In the genomic region with DNA sequence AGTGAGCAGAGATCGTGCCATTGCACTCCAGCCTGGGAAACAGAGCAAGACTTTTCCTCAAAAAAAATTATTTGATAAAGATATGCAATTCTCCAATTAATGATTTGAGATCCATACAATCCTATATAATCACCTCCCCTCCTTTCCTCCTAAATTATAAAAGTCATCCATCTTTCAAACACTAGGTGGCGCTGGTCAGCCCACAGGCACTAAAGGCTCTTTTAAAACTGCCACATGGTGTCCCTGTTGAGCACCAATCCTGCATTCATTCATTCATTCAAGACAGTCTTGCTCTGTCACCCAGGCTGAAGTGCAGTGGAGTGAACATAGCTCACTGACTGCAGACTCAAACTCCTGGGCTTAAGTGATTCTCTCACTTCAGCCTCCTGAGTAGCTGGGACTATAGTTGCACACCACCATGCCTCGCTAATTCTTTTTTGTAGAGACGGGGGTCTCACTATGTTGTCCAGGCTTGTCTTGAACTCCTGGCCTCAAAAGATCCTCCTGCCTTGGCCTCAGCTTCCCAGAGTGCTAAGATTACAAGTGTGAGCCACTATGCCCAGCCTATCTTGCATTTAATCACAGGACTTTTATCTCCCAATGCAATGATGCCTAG, we compare ENCODE assay signal across 9 cellular contexts. TPM values are rescaled to one million over a fixed set of nuclear protein-coding genes. Genes with fewer than 3 reads are reported as not detected.
DNase-seq lines count a peak whose midpoint lies in the region; ATAC-seq and TF ChIP-seq lines count a peak whose summit lies in the region.
"Had no signal": no experiment of that assay in that cellular context is flagged by ENCODE, and none has a peak within 500 bp of the region (broad histone marks: within the 10 kb centered on the region; RNA-seq: fewer than 3 reads in every experiment).

No MANE protein-coding gene starts in this region.

- TF ChIP-seq CTCF in GM12875 (IDR thresholded peaks at IDR 0.05; ENCODE audit: borderline replicate concordance, insufficient read depth, low read depth, low read length) = peak; percentile 77
- peak; percentile 91 for TF ChIP-seq CTCF in PC-3 (conservative IDR thresholded peaks at IDR 0.05; ENCODE audit: low read depth, low read length)
- peak in 2 of 3 experiments; percentile 56 for TF ChIP-seq CTCF in ascending aorta (IDR thresholded peaks at IDR 0.05)

- no peaks in the 10 kb centered on the region for H3K9me3 Mint-ChIP-seq in immature natural killer cell
- no peaks in the 10 kb centered on the region for H3K9me3 Mint-ChIP-seq in stimulated activated effector memory CD8-positive, alpha-beta T cell treated with anti-CD3 and anti-CD28 coated beads, Interleukin-12 subunit alpha, Interleukin-12 subunit beta, amount 100 ng/mL, for 72 hours

- no peak overlapping the region for H3K4me3 Mint-ChIP-seq in immature natural killer cell
- H3K4me3 Mint-ChIP-seq in stimulated activated effector memory CD8-positive, alpha-beta T cell treated with anti-CD3 and anti-CD28 coated beads, Interleukin-12 subunit alpha, Interleukin-12 subunit beta, amount 100 ng/mL, for 72 hours = no peak overlapping the region

- no peaks in the 10 kb centered on the region for H3K36me3 Mint-ChIP-seq in immature natural killer cell
- no peaks in the 10 kb centered on the region for H3K36me3 Mint-ChIP-seq in stimulated activated effector memory CD8-positive, alpha-beta T cell treated with anti-CD3 and anti-CD28 coated beads, Interleukin-12 subunit alpha, Interleukin-12 subunit beta, amount 100 ng/mL, for 72 hours

- no peaks in the 10 kb centered on the region for H4K20me1 ChIP-seq in PC-3 (ENCODE audit: low read length)

- no peaks in the 10 kb centered on the region for H3K9me2 ChIP-seq in PC-3 (replicated peaks; ENCODE audit: low read length)

- H3K4me1 Mint-ChIP-seq in immature natural killer cell = no peaks in the 10 kb centered on the region
- H3K4me1 Mint-ChIP-seq in stimulated activated effector memory CD8-positive, alpha-beta T cell treated with anti-CD3 and anti-CD28 coated beads, Interleukin-12 subunit alpha, Interleukin-12 subunit beta, amount 100 ng/mL, for 72 hours = no peaks in the 10 kb centered on the region

- H3K9ac ChIP-seq in PC-3 (ENCODE audit: low read length) = no peak overlapping the region

- no peak overlapping the region for H3K27ac ChIP-seq in PC-3 (ENCODE audit: low read length)
- no peak overlapping the region for H3K27ac ChIP-seq in ascending aorta

- CTCF ChIA-PET in PC-3 (lab: Charles Lee) = no interaction called here

- ATAC-seq in HG03432 (IDR thresholded peaks at IDR 0.05; ENCODE audit: unreplicated experiment) (peak; percentile 70), PC-3 (peak; percentile 23; the same call in 1 of the 2 replicates)
- peak; percentile 67 for ATAC-seq in stimulated activated effector memory CD8-positive, alpha-beta T cell treated with anti-CD3 and anti-CD28 coated beads, Interleukin-12 subunit alpha, Interleukin-12 subunit beta, amount 100 ng/mL, for 72 hours

- BruUV-seq in PC-3 (replicated peaks; lab: Mats Ljungman, UMichigan) = no TSS peak

- DNase-seq in Ammon's horn (ENCODE audit: low spot score) (peak; percentile 55), PC-3 (peak; percentile 77), ascending aorta (ENCODE audit: low spot score in 2 of 2) (no peak), immature natural killer cell (peak; percentile 47 to 52 (median 49)), T1000 (lab: John Stamatoyannopoulos, UW) (no peak)
- peak; percentile 27 to 59 for DNase-seq in stimulated activated effector memory CD8-positive, alpha-beta T cell treated with anti-CD3 and anti-CD28 coated beads, Interleukin-12 subunit alpha, Interleukin-12 subunit beta, amount 100 ng/mL, for 72 hours (ENCODE audit: low spot score in 2 of 2)

- POLR2A ChIA-PET in PC-3 (lab: Charles Lee; ENCODE audit: unreplicated experiment) = no interaction called here

- no peaks in the 10 kb centered on the region for H3K79me2 ChIP-seq in PC-3 (ENCODE audit: low read length)

- no peak overlapping the region for H3K27ac Mint-ChIP-seq in immature natural killer cell
- H3K27ac Mint-ChIP-seq in stimulated activated effector memory CD8-positive, alpha-beta T cell treated with anti-CD3 and anti-CD28 coated beads, Interleukin-12 subunit alpha, Interleukin-12 subunit beta, amount 100 ng/mL, for 72 hours = no peak overlapping the region

- H2AFZ ChIP-seq in PC-3 (ENCODE audit: low read length) = no peak overlapping the region

- H3K9me3 ChIP-seq in PC-3 (ENCODE audit: low read length) (no peaks in the 10 kb centered on the region), ascending aorta (no peaks in the 10 kb centered on the region)

- H3K4me2 ChIP-seq in PC-3 (ENCODE audit: low read length) = no peak overlapping the region

- H3K4me1 ChIP-seq in PC-3 (ENCODE audit: insufficient read depth, low read length) (peaks cover 14% of the 10 kb centered on the region), ascending aorta (no peaks in the 10 kb centered on the region)

- H3K4me3 ChIP-seq in GM12875 (ENCODE audit: low read depth, low read length) (no peak overlapping the region), PC-3 (ENCODE audit: low read length) (no peak overlapping the region), ascending aorta (no peak overlapping the region)

- H3K27me3 ChIP-seq in PC-3 (ENCODE audit: low read length) (no peaks in the 10 kb centered on the region), ascending aorta (no peaks in the 10 kb centered on the region)

- H3F3A ChIP-seq in PC-3 (ENCODE audit: low read length, unreplicated experiment) = no peaks in the 10 kb centered on the region

- peaks cover 2 to 9% (median 6%) of the 10 kb centered on the region in 3 donors for H3K27me3 Mint-ChIP-seq in immature natural killer cell (ENCODE audit: low read depth in 3 of 3)

- H3K36me3 ChIP-seq in PC-3 (ENCODE audit: low read depth, low read length) (peaks cover 3% of the 10 kb centered on the region; the same call in 1 of the 2 replicates), ascending aorta (no peaks in the 10 kb centered on the region)

- intact Hi-C loops in PC-3 (cut with micrococcal nuclease) (no loop called here), ascending aorta (cut with DNase I) (no loop called here)

RNA-seq across cellular contexts. Expression of a gene that starts 58.7 kb away (rescaled TPM):
- total RNA-seq in PC-3 (2014; rRNA removed) (0.81 and 1.3 TPM in 2 replicates), ascending aorta (not detected)
- under 1 TPM in 1 of 3 donors, not detected in 2; 0.06 TPM for polyA plus RNA-seq in immature natural killer cell
- total RNA-seq: T-helper 1 cell treated with Interleukin-12 subunit alpha and Interleukin-12 subunit beta and Interleukin-4 antibody, amounts not matched to agents 30 ng/mL and 1 ng/mL, for 36 hours had no signal

Comparison
In these comparisons a context has a peak if more than half of its experiments do, and no peak if none do; other contexts are left out.
1. DNase-seq: peak in Ammon's horn (single experiment), PC-3 (single experiment), immature natural killer cell (3 of 3) and stimulated activated effector memory CD8-positive, alpha-beta T cell treated with anti-CD3 and anti-CD28 coated beads, Interleukin-12 subunit alpha, Interleukin-12 subunit beta, amount 100 ng/mL, for 72 hours (2 of 2); none in ascending aorta (0 of 2) and T1000 (single experiment).
2. Peak in every context shown above with its lines, with median percentiles within 50 percentile points of each other: CTCF ChIP-seq and ATAC-seq.